28 cellular contexts compared by ENCODE assay signal in the genomic region with DNA sequence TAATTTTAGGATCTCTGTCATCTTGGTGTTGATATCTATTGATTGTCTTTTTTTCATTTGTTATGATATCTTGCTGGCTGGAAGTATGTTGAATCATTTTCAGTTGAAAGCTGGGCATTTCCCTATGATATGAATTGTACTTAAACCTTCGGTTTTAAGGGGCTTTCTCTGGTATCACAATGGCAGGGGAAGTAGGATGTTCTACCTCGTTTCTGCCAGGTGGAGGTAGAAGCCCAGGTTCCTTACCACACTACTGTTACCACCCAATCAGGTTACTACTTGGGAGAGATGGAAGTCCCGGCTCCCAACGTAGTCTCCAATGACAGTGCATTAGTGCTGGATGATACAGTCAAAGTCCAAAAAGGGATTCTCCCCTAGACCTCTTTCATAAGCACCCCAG.
"Had no signal": no experiment of that assay in that cellular context is flagged by ENCODE, and none has a peak within 500 bp of the region (broad histone marks: within the 10 kb centered on the region; RNA-seq: fewer than 3 reads in every experiment).

No MANE protein-coding gene starts in this region.

- H3K4me3 Mint-ChIP-seq: activated B cell treated with CpG ODN at 0.5 μM for 24 hours; activated CD4-positive, alpha-beta memory T cell treated with anti-CD3 and anti-CD28 coated beads, Interleukin-2, amount 10 ng/mL, durations not matched to agents 7 days and 5 days; activated CD4-positive, alpha-beta T cell treated with anti-CD3 and anti-CD28 coated beads, Interleukin-2, amount 10 ng/mL, durations not matched to agents 7 days and 5 days; activated naive CD8-positive, alpha-beta T cell; activated T-helper 17 cell treated with anti-CD3 and anti-CD28 coated beads, Interleukin-2, amount 50 U/mL, for 72 hours; brain; endodermal cell had no signal

- H3K4me1 Mint-ChIP-seq: activated B cell treated with CpG ODN at 0.5 μM for 24 hours; activated CD4-positive, alpha-beta memory T cell treated with anti-CD3 and anti-CD28 coated beads, Interleukin-2, amount 10 ng/mL, durations not matched to agents 7 days and 5 days; activated T-helper 17 cell treated with anti-CD3 and anti-CD28 coated beads, Interleukin-2, amount 50 U/mL, for 72 hours had no signal

- H3K27ac ChIP-seq: ascending aorta, breast epithelium, cardiac muscle cell, colonic mucosa, dorsolateral prefrontal cortex, VCaP had no signal

- H3K27me3 ChIP-seq: ascending aorta, breast epithelium, cardiac muscle cell, colonic mucosa, dorsolateral prefrontal cortex had no signal

- DNase-seq: activated B cell treated with CpG ODN at 0.5 μM for 24 hours; activated CD4-positive, alpha-beta memory T cell treated with anti-CD3 and anti-CD28 coated beads, Interleukin-2, amount 10 ng/mL, durations not matched to agents 7 days and 5 days; activated CD4-positive, alpha-beta T cell treated with anti-CD3 and anti-CD28 coated beads for 1 hour; activated CD4-positive, alpha-beta T cell treated with anti-CD3 and anti-CD28 coated beads for 4 hours; activated CD4-positive, alpha-beta T cell treated with anti-CD3 and anti-CD28 coated beads, Interleukin-2, amount 10 ng/mL, durations not matched to agents 7 days and 5 days; activated CD4-positive, alpha-beta T cell treated with anti-CD3 and anti-CD28 coated beads, Interleukin-2, amount 50 U/mL, for 4 hours; activated CD8-positive, alpha-beta memory T cell treated with anti-CD3 and anti-CD28 coated beads, Interleukin-2, amount 50 U/mL, for 48 hours; activated effector memory CD4-positive, alpha-beta T cell treated with Interleukin-2 at 50 U/mL for 16 hours; activated gamma-delta T cell treated with Interleukin-2 at 50 U/mL for 16 hours; activated naive CD4-positive, alpha-beta T cell treated with anti-CD3 and anti-CD28 coated beads, Interleukin-2, amount 50 U/mL, for 16 hours; activated naive CD4-positive, alpha-beta T cell treated with Interleukin-2 at 50 U/mL for 16 hours; central memory CD4-positive, alpha-beta T cell; cerebellar nuclear complex; colonic mucosa; dorsolateral prefrontal cortex; effector memory CD4-positive, alpha-beta T cell; foreskin fibroblast; head of caudate nucleus; T-helper 2 cell had no signal

- ATAC-seq: activated T-helper 17 cell treated with anti-CD3 and anti-CD28 coated beads, Interleukin-2, amount 50 U/mL, for 72 hours; esophagus mucosa had no signal

- H3K27ac Mint-ChIP-seq: activated B cell treated with CpG ODN at 0.5 μM for 24 hours; activated CD4-positive, alpha-beta memory T cell treated with anti-CD3 and anti-CD28 coated beads, Interleukin-2, amount 10 ng/mL, durations not matched to agents 7 days and 5 days; activated CD4-positive, alpha-beta T cell treated with anti-CD3 and anti-CD28 coated beads, Interleukin-2, amount 10 ng/mL, durations not matched to agents 7 days and 5 days; activated naive CD8-positive, alpha-beta T cell; activated T-helper 17 cell treated with anti-CD3 and anti-CD28 coated beads, Interleukin-2, amount 50 U/mL, for 72 hours; brain; endodermal cell had no signal

- H3K4me1 ChIP-seq: ascending aorta, breast epithelium, colonic mucosa had no signal

- H3K4me3 ChIP-seq: ascending aorta, breast epithelium, cardiac muscle cell, colonic mucosa, dorsolateral prefrontal cortex had no signal

- H3K27me3 Mint-ChIP-seq: activated B cell treated with CpG ODN at 0.5 μM for 24 hours; activated CD4-positive, alpha-beta memory T cell treated with anti-CD3 and anti-CD28 coated beads, Interleukin-2, amount 10 ng/mL, durations not matched to agents 7 days and 5 days; activated CD4-positive, alpha-beta T cell treated with anti-CD3 and anti-CD28 coated beads, Interleukin-2, amount 10 ng/mL, durations not matched to agents 7 days and 5 days; activated naive CD8-positive, alpha-beta T cell; activated T-helper 17 cell treated with anti-CD3 and anti-CD28 coated beads, Interleukin-2, amount 50 U/mL, for 72 hours; brain had no signal

- H3K36me3 ChIP-seq: ascending aorta, breast epithelium, cardiac muscle cell, colonic mucosa had no signal

- H3K9me3 ChIP-seq: colonic mucosa had no signal
